Comparison of ENCODE assay signal across 1 cellular context in genomic region chr7:128454808-128455555, GRCh38.
A peak's percentile ranks its signal among the peaks of the same experiment; 100 is the strongest.
TF ChIP-seq lines count a peak whose summit lies in the region.

No MANE protein-coding gene starts in this region.

TF ChIP-seq in K562, 482 proteins besides CTCF, POLR2A, EP300 and RAD21 (continued from another document):
- TF ChIP-seq REST (CRISPR knock-in tag; IDR thresholded peaks at IDR 0.05; ENCODE audit: low read depth) (0 out of 2 replicates have a peak, but pooled peaks have one; percentile 28), ZNF551 (CRISPR knock-in tag; IDR thresholded peaks at IDR 0.05) (no peak), NR1H2 (CRISPR knock-in tag; IDR thresholded peaks at IDR 0.05) (peak; percentile 78; the same call in 1 of the 2 replicates), PYGO2 (tag; IDR thresholded peaks at IDR 0.05) (0 out of 2 replicates have a peak, but pooled peaks have one; percentile 22), SREBF2 (CRISPR knock-in tag; IDR thresholded peaks at IDR 0.05) (peak; percentile 81; the same call in 1 of the 2 replicates), ZFP1 (CRISPR knock-in tag; IDR thresholded peaks at IDR 0.05) (peak; percentile 66; the same call in 1 of the 2 replicates), NR4A1 (CRISPR knock-in tag; IDR thresholded peaks at IDR 0.05) (no peak), NR4A1 (tag; IDR thresholded peaks at IDR 0.05) (peak; percentile 57; the same call in 1 of the 2 replicates), HDAC3 (IDR thresholded peaks at IDR 0.05; ENCODE audit: borderline replicate concordance, partially characterized antibody) (no peak), KAT7 (CRISPR knock-in tag; IDR thresholded peaks at IDR 0.05; ENCODE audit: borderline replicate concordance) (peak; percentile 64; the same call in 1 of the 2 replicates), ZNF507 (tag; conservative IDR thresholded peaks at IDR 0.05) (no peak), ZBTB1 (CRISPR knock-in tag; IDR thresholded peaks at IDR 0.05; ENCODE audit: borderline replicate concordance, low read depth) (peak; percentile 18; the same call in 1 of the 2 replicates)
- TF ChIP-seq, protein P1, sequence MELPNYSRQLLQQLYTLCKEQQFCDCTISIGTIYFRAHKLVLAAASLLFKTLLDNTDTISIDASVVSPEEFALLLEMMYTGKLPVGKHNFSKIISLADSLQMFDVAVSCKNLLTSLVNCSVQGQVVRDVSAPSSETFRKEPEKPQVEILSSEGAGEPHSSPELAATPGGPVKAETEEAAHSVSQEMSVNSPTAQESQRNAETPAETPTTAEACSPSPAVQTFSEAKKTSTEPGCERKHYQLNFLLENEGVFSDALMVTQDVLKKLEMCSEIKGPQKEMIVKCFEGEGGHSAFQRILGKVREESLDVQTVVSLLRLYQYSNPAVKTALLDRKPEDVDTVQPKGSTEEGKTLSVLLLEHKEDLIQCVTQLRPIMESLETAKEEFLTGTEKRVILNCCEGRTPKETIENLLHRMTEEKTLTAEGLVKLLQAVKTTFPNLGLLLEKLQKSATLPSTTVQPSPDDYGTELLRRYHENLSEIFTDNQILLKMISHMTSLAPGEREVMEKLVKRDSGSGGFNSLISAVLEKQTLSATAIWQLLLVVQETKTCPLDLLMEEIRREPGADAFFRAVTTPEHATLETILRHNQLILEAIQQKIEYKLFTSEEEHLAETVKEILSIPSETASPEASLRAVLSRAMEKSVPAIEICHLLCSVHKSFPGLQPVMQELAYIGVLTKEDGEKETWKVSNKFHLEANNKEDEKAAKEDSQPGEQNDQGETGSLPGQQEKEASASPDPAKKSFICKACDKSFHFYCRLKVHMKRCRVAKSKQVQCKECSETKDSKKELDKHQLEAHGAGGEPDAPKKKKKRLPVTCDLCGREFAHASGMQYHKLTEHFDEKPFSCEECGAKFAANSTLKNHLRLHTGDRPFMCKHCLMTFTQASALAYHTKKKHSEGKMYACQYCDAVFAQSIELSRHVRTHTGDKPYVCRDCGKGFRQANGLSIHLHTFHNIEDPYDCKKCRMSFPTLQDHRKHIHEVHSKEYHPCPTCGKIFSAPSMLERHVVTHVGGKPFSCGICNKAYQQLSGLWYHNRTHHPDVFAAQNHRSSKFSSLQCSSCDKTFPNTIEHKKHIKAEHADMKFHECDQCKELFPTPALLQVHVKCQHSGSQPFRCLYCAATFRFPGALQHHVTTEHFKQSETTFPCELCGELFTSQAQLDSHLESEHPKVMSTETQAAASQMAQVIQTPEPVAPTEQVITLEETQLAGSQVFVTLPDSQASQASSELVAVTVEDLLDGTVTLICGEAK (IDR thresholded peaks at IDR 0.05), result peak; percentile 73
- TF ChIP-seq, protein P1 (CRISPR knock-in tag; IDR thresholded peaks at IDR 0.05), result peak; percentile 32; the same call in 1 of the 2 replicates
